ENCODE assay signal across 8 cellular contexts in genomic region chr3:4980229-4981159, GRCh38. TPM values are rescaled to one million over a fixed set of nuclear protein-coding genes. Genes with fewer than 3 reads are reported as not detected.
A peak's percentile ranks its signal among the peaks of the same experiment; 100 is the strongest.
DNase-seq lines count a peak whose midpoint lies in the region; ATAC-seq, FAIRE-seq and TF ChIP-seq lines count a peak whose summit lies in the region.

No MANE protein-coding gene starts in this region.

- no peak overlapping the region for H2AFZ ChIP-seq in astrocyte (ENCODE audit: low read depth, low read length)

- no peaks in the 10 kb centered on the region for H3K9me3 Mint-ChIP-seq in astrocyte (ENCODE audit: unreplicated experiment)

- peak overlapping the region; percentile 86 for H3K4me2 ChIP-seq in astrocyte (ENCODE audit: low read length)

- H3K4me3 ChIP-seq in astrocyte (ENCODE audit: insufficient read depth, low read depth, low read length) (peak overlapping the region; percentile 96), vagina (peak overlapping the region; percentile 76 to 92)

- ATAC-seq in GM21526 (IDR thresholded peaks at IDR 0.05; ENCODE audit: low FRiP score, unreplicated experiment), result peak; percentile 22

- peak overlapping the region; percentile 99 for H3K9ac ChIP-seq in astrocyte (ENCODE audit: low read length)

- peaks cover 35% of the 10 kb centered on the region for H4K20me1 ChIP-seq in astrocyte (ENCODE audit: insufficient read depth, low read length)

- no peaks in the 10 kb centered on the region for H3K27me3 Mint-ChIP-seq in astrocyte (ENCODE audit: low read depth, unreplicated experiment)

- H3K27ac ChIP-seq in astrocyte (ENCODE audit: low read depth, low read length) (peak overlapping the region; percentile 98), vagina (peak overlapping the region; percentile 98)

- no peak for FAIRE-seq in astrocyte (lab: Jason Lieb, UNC)

- peak overlapping the region; percentile 96 for H3K4me3 Mint-ChIP-seq in astrocyte (ENCODE audit: unreplicated experiment)

- H3K27ac Mint-ChIP-seq in astrocyte (ENCODE audit: unreplicated experiment), result peak overlapping the region; percentile 99

- H3K4me1 ChIP-seq in astrocyte (ENCODE audit: insufficient read depth, low read length) (peaks cover 49% of the 10 kb centered on the region), vagina (peaks cover 72% of the 10 kb centered on the region)

- no peak for TF ChIP-seq POLR2A in vagina (IDR thresholded peaks at IDR 0.05)

- no peaks in the 10 kb centered on the region for H3K27me3 ChIP-seq in astrocyte (ENCODE audit: insufficient read depth, low read length)
- no peaks in the 10 kb centered on the region for H3K27me3 ChIP-seq in vagina

- H3K9me3 ChIP-seq in astrocyte (ENCODE audit: insufficient read depth, low read depth, low read length), result no peaks in the 10 kb centered on the region
- no peaks in the 10 kb centered on the region for H3K9me3 ChIP-seq in vagina

- TF ChIP-seq CTCF in astrocyte (IDR thresholded peaks at IDR 0.05; ENCODE audit: insufficient read depth, low read depth, low read length) (peak; percentile 94), vagina (IDR thresholded peaks at IDR 0.05) (peak; percentile 63 to 94 (median 84))

- peak; percentile 97 for DNase-seq in CD1c-positive myeloid dendritic cell (ENCODE audit: extremely low spot score)
- DNase-seq in NAMALWA (ENCODE audit: low spot score), result peak; percentile 93
- DNase-seq in T-helper 9 cell, result peak; percentile 91
- DNase-seq in astrocyte (ENCODE audit: low read depth), result peak; percentile 83
- DNase-seq in hepatic stellate cell (ENCODE audit: low spot score), result peak; percentile 80
- peak; percentile 72 for DNase-seq in renal cortical epithelial cell (ENCODE audit: low read depth)
- DNase-seq in vagina (ENCODE audit: extremely low spot score in 2 of 2), result peak in 1 of 2 donors; percentile 97

- intact Hi-C loops in vagina (cut with DNase I), result loop anchor here (5.0 kb wide), 1 partner anchor 153 kb away; no protein-coding TSS in a partner anchor

- peaks cover 28% of the 10 kb centered on the region for H3K36me3 ChIP-seq in astrocyte (ENCODE audit: insufficient read depth, low read length)
- H3K36me3 ChIP-seq in vagina, result no peaks in the 10 kb centered on the region

- peaks cover 43% of the 10 kb centered on the region for H3K4me1 Mint-ChIP-seq in astrocyte (ENCODE audit: low read depth, unreplicated experiment)

- H3K79me2 ChIP-seq in astrocyte (ENCODE audit: insufficient read depth, low read length), result peaks cover 53% of the 10 kb centered on the region

- peaks cover 40% of the 10 kb centered on the region for H3K36me3 Mint-ChIP-seq in astrocyte (ENCODE audit: low read depth, unreplicated experiment)

RNA-seq across cellular contexts. Expression of gene BHLHE40, which starts 1.3 kb away (rescaled TPM):
- 156 and 185 TPM in 2 replicates for total RNA-seq in astrocyte
- total RNA-seq in renal cortical epithelial cell, result 35.9 and 75.4 TPM in 2 replicates
- total RNA-seq in vagina, result 347 TPM
